16 cellular contexts compared by ENCODE assay signal in the genomic region with DNA sequence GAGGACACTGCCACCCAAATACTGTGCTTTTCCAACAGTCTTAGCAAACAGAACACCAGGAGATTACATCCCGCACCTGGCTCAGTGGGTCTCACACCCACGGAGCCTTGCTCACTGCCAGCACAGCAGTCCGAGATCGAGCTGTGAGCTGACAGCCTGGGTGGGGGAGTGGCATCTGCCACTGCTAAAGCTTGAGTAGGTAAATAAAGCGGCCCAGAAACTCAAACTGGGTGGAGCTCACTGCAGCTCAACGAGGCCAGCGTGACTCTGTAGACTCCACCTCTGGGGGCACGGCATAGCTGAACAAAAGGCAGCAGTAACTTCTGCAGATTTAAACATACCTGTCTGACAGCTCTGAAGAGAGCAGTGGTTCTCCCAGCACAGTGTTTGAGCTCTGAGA. TPM values are rescaled to one million over a fixed set of nuclear protein-coding genes. Genes with fewer than 3 reads are reported as not detected.
DNase-seq lines count a peak whose midpoint lies in the region; ATAC-seq, FAIRE-seq and TF ChIP-seq lines count a peak whose summit lies in the region.
"Had no signal": no experiment of that assay in that cellular context is flagged by ENCODE, and none has a peak within 500 bp of the region (broad histone marks: within the 10 kb centered on the region; RNA-seq: fewer than 3 reads in every experiment).

No MANE protein-coding gene starts in this region.

- no peak for ATAC-seq in GM19035 (IDR thresholded peaks at IDR 0.05; ENCODE audit: unreplicated experiment)
- no peak for ATAC-seq in CD4-positive, alpha-beta T cell (ENCODE audit: poor library complexity)
- ATAC-seq: naive thymus-derived CD4-positive, alpha-beta T cell had no signal

- peak; percentile 23 to 55 for DNase-seq in NCI-H187 (lab: John Stamatoyannopoulos, UW)
- DNase-seq in NCI-H774 (lab: John Stamatoyannopoulos, UW), result peak; percentile 67
- peak; percentile 66 for DNase-seq in kidney
- DNase-seq in suprapubic skin (ENCODE audit: low spot score in 2 of 2), result no peak
- DNase-seq in activated effector memory CD4-positive, alpha-beta T cell treated with anti-CD3 and anti-CD28 coated beads, Interleukin-2, amount 50 U/mL, for 16 hours, result no peak
- DNase-seq in CD4-positive, alpha-beta T cell, result no peak
- DNase-seq: activated naive CD4-positive, alpha-beta T cell; foreskin melanocyte; GF-D8; naive thymus-derived CD4-positive, alpha-beta T cell; SHP77 treated with DMSO at 0.1 percent for 48 hours; sigmoid colon; stimulated activated naive CD4-positive, alpha-beta T cell treated with Interleukin-2 at 50 U/mL for 16 hours had no signal

- H3K9me3 Mint-ChIP-seq in CD4-positive, alpha-beta T cell, result peaks cover 2% of the 10 kb centered on the region

- H3K36me3 ChIP-seq in kidney (ENCODE audit: control insufficient read depth in 1 of 2, insufficient read depth in 2 of 2, low read length in 2 of 2) (no peaks in the 10 kb centered on the region), suprapubic skin (no peaks in the 10 kb centered on the region)
- H3K36me3 ChIP-seq: sigmoid colon had no signal

- POLR2A ChIA-PET in CD4-positive, alpha-beta T cell (lab: Charles Lee), result no interaction called here

- 41% methylated on average over 5 of the region's 8 CpGs for WGBS in suprapubic skin

- no peak for TF ChIP-seq EP300 in suprapubic skin (IDR thresholded peaks at IDR 0.05)

- H3K9ac ChIP-seq in kidney (ENCODE audit: low read length in 2 of 2), result no peak overlapping the region

- H3K27ac ChIP-seq in kidney (ENCODE audit: low read depth in 2 of 2, low read length in 2 of 2) (no peak overlapping the region), suprapubic skin (no peak overlapping the region)
- H3K27ac ChIP-seq in CD4-positive, alpha-beta T cell (ENCODE audit: low read depth, low read length), result no peak overlapping the region
- H3K27ac ChIP-seq: sigmoid colon had no signal

- FAIRE-seq in kidney (lab: Jason Lieb, UNC), result no peak

- intact Hi-C loops in kidney (cut with DNase I), result no loop called here
- intact Hi-C loops in CD4-positive, alpha-beta T cell (cut with DNase I, micrococcal nuclease), result no loop called here

- CTCF ChIA-PET in CD4-positive, alpha-beta T cell (lab: Charles Lee), result no interaction called here

- H3K27me3 Mint-ChIP-seq in CD4-positive, alpha-beta T cell, result peaks cover 29% of the 10 kb centered on the region

- H3K9me3 ChIP-seq in kidney (ENCODE audit: control insufficient read depth in 1 of 2, low read length in 2 of 2) (no peaks in the 10 kb centered on the region), suprapubic skin (no peaks in the 10 kb centered on the region)
- H3K9me3 ChIP-seq in CD4-positive, alpha-beta T cell (ENCODE audit: control insufficient read depth, low read length), result no peaks in the 10 kb centered on the region
- H3K9me3 ChIP-seq: sigmoid colon had no signal

- no peaks in the 10 kb centered on the region for H3K27me3 ChIP-seq in suprapubic skin
- peaks cover 4% of the 10 kb centered on the region for H3K27me3 ChIP-seq in CD4-positive, alpha-beta T cell (ENCODE audit: control insufficient read depth, insufficient read depth, low read length)
- H3K27me3 ChIP-seq: sigmoid colon had no signal

- H3K4me3 Mint-ChIP-seq in CD4-positive, alpha-beta T cell, result no peak overlapping the region
- H3K4me3 Mint-ChIP-seq: CD14-positive monocyte; naive thymus-derived CD4-positive, alpha-beta T cell had no signal

- TF ChIP-seq POLR2A in suprapubic skin (IDR thresholded peaks at IDR 0.05), result no peak

- no peaks in the 10 kb centered on the region for H3K36me3 Mint-ChIP-seq in CD4-positive, alpha-beta T cell (ENCODE audit: low read depth)
- H3K36me3 Mint-ChIP-seq: CD14-positive monocyte; naive thymus-derived CD4-positive, alpha-beta T cell had no signal

- no peaks in the 10 kb centered on the region for H3K4me1 Mint-ChIP-seq in CD4-positive, alpha-beta T cell (ENCODE audit: low read depth)
- H3K4me1 Mint-ChIP-seq: CD14-positive monocyte; naive thymus-derived CD4-positive, alpha-beta T cell had no signal

- no peak overlapping the region for H3K27ac Mint-ChIP-seq in CD4-positive, alpha-beta T cell
- H3K27ac Mint-ChIP-seq: naive thymus-derived CD4-positive, alpha-beta T cell had no signal

- H3K4me1 ChIP-seq in kidney (ENCODE audit: control insufficient read depth in 1 of 2, insufficient read depth in 1 of 2, low read depth in 1 of 2, low read length in 2 of 2), result peaks cover 0 to 3% of the 10 kb centered on the region in 2 donors
- peaks cover 15% of the 10 kb centered on the region for H3K4me1 ChIP-seq in suprapubic skin
- H3K4me1 ChIP-seq: sigmoid colon had no signal

- H3K4me3 ChIP-seq in kidney (ENCODE audit: low read length in 2 of 2) (no peak overlapping the region), suprapubic skin (peak overlapping the region; percentile 25)
- H3K4me3 ChIP-seq: sigmoid colon had no signal

- TF ChIP-seq CTCF in kidney (IDR thresholded peaks at IDR 0.05; ENCODE audit: borderline replicate concordance, extremely low read depth, insufficient read depth) (no peak), suprapubic skin (IDR thresholded peaks at IDR 0.05) (no peak)
- no peak for TF ChIP-seq CTCF in CD4-positive, alpha-beta T cell (IDR thresholded peaks at IDR 0.05)

RNA-seq across cellular contexts. Expression of a gene that starts 28.8 kb away (rescaled TPM):
- total RNA-seq in kidney (39.0 TPM), suprapubic skin (10 to 100 TPM in 3 of 4 donors, 1 to 10 TPM in 1; 8.5 to 31.9 (median 12.8) TPM)
- polyA plus RNA-seq in kidney (ENCODE audit: insufficient read depth, low read depth, low replicate concordance), result 10.2 TPM
- under 1 TPM in 1 of 2 experiments, not detected in 1; 0.08 TPM for total RNA-seq in CD4-positive, alpha-beta T cell
- total RNA-seq: LHCN-M2 had no signal

Comparison
In these comparisons a context has a peak if more than half of its experiments do, and no peak if none do; other contexts are left out.
1. DNase-seq: peak in NCI-H187 (2 of 2), NCI-H774 (single experiment) and kidney (single experiment); none in suprapubic skin (0 of 2), activated effector memory CD4-positive, alpha-beta T cell treated with anti-CD3 and anti-CD28 coated beads, Interleukin-2, amount 50 U/mL, for 16 hours (single experiment) and CD4-positive, alpha-beta T cell (0 of 10).
2. RNA of a gene that starts 28.8 kb away (total RNA-seq): 39.0 TPM in kidney (single experiment) and 8.5 to 31.9 TPM in suprapubic skin; 0.08 TPM in CD4-positive, alpha-beta T cell; every median in the first group is over 4 times any median in the second.